Comparison of ENCODE assay signal across 8 cellular contexts in the genomic region with DNA sequence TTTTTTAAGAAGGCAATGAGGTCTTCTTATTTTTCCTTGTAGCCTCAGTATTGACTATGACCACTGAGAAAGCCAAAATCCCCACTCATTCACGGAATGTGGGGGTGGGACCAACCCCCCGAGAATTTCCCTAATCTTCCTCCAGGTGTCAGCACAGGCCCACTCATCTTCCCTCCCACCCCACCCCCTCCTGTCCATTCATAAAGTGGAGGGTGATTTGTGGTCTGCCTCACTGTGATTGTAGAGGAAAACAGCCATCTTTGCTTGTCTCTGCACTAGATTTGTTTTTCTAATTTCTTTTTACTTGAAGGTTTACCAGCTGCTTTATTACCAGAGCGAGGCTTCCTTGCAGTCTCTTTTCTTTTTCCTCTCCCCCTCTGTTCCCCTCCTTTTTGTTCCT.
DNase-seq lines count a peak whose midpoint lies in the region; ATAC-seq, FAIRE-seq and TF ChIP-seq lines count a peak whose summit lies in the region.

No MANE protein-coding gene starts in this region.

- FAIRE-seq in GM19239 (lab: Jason Lieb, UNC) = peak; percentile 87

- H3K9me3 Mint-ChIP-seq in activated CD8-positive, alpha-beta memory T cell treated with anti-CD3 and anti-CD28 coated beads, Interleukin-2, amount 10 ng/mL, durations not matched to agents 7 days and 5 days (ENCODE audit: low read depth) = no peaks in the 10 kb centered on the region

- H3K27me3 Mint-ChIP-seq in activated CD8-positive, alpha-beta memory T cell treated with anti-CD3 and anti-CD28 coated beads, Interleukin-2, amount 10 ng/mL, durations not matched to agents 7 days and 5 days = peaks cover 16% of the 10 kb centered on the region

- H3K4me3 ChIP-seq in foreskin fibroblast (ENCODE audit: low read depth in 1 of 2, low read length in 2 of 2) (no peak overlapping the region), psoas muscle (no peak overlapping the region)

- intact Hi-C loops in psoas muscle (cut with DNase I) = no loop called here

- peak overlapping the region; percentile 70 for H3K4me3 Mint-ChIP-seq in activated CD8-positive, alpha-beta memory T cell treated with anti-CD3 and anti-CD28 coated beads, Interleukin-2, amount 10 ng/mL, durations not matched to agents 7 days and 5 days

- no peaks in the 10 kb centered on the region for H3K27me3 ChIP-seq in psoas muscle (ENCODE audit: insufficient read depth in 3 of 3, low read length in 2 of 3)

- peak; percentile 3 for TF ChIP-seq CTCF in foreskin fibroblast (IDR thresholded peaks at IDR 0.05; ENCODE audit: low read depth, low read length)
- TF ChIP-seq CTCF in psoas muscle (IDR thresholded peaks at IDR 0.05) = peak; percentile 42

- no peaks in the 10 kb centered on the region for H3K4me1 ChIP-seq in psoas muscle

- ATAC-seq in activated CD8-positive, alpha-beta memory T cell treated with anti-CD3 and anti-CD28 coated beads, Interleukin-2, amount 10 ng/mL, durations not matched to agents 7 days and 5 days = peak; percentile 63
- ATAC-seq in psoas muscle (no peak), HG02938 (IDR thresholded peaks at IDR 0.05; ENCODE audit: unreplicated experiment) (no peak)

- no peak overlapping the region for H3K27ac ChIP-seq in psoas muscle

- peak overlapping the region; percentile 90 for H3K27ac Mint-ChIP-seq in activated CD8-positive, alpha-beta memory T cell treated with anti-CD3 and anti-CD28 coated beads, Interleukin-2, amount 10 ng/mL, durations not matched to agents 7 days and 5 days

- DNase-seq in AG20443 (ENCODE audit: low spot score) (peak; percentile 21), GM19239 (ENCODE audit: insufficient read length, low spot score) (peak; percentile 18), NCI-H1417 treated with DMSO at 0.1 percent for 48 hours (lab: John Stamatoyannopoulos, UW) (peak; percentile 11), foreskin fibroblast (no peak), psoas muscle (no peak), superior temporal gyrus (ENCODE audit: extremely low spot score) (no peak)
- DNase-seq in activated CD8-positive, alpha-beta memory T cell treated with anti-CD3 and anti-CD28 coated beads, Interleukin-2, amount 10 ng/mL, durations not matched to agents 7 days and 5 days = peak; percentile 77

- peaks cover 70% of the 10 kb centered on the region for H3K4me1 Mint-ChIP-seq in activated CD8-positive, alpha-beta memory T cell treated with anti-CD3 and anti-CD28 coated beads, Interleukin-2, amount 10 ng/mL, durations not matched to agents 7 days and 5 days

- H3K9me3 ChIP-seq in psoas muscle = no peaks in the 10 kb centered on the region

- H3K36me3 Mint-ChIP-seq in activated CD8-positive, alpha-beta memory T cell treated with anti-CD3 and anti-CD28 coated beads, Interleukin-2, amount 10 ng/mL, durations not matched to agents 7 days and 5 days = peaks cover 3% of the 10 kb centered on the region

- CTCF ChIA-PET in activated CD8-positive, alpha-beta memory T cell treated with anti-CD3 and anti-CD28 coated beads, Interleukin-2, amount 10 ng/mL, durations not matched to agents 7 days and 5 days (lab: Charles Lee) = interaction anchor here (0.6 to 3.2 kb wide), 7 partner anchors 11 to 219 kb away, joined by 3 to 26 read pairs (median 4); no protein-coding TSS in a partner anchor

- H3K36me3 ChIP-seq in psoas muscle (ENCODE audit: insufficient read depth in 1 of 2, low read depth in 1 of 2) = no peaks in the 10 kb centered on the region

- 15 to 34% (median 25%) methylated on average over 3 of the region's 3 CpGs for WGBS in psoas muscle, 3 donors

Comparison
In these comparisons a context has a peak if more than half of its experiments do, and no peak if none do; other contexts are left out.
1. DNase-seq: peak in AG20443 (single experiment), GM19239 (single experiment), NCI-H1417 treated with DMSO at 0.1 percent for 48 hours (single experiment) and activated CD8-positive, alpha-beta memory T cell treated with anti-CD3 and anti-CD28 coated beads, Interleukin-2, amount 10 ng/mL, durations not matched to agents 7 days and 5 days (single experiment); none in foreskin fibroblast (0 of 2), psoas muscle (0 of 2) and superior temporal gyrus (single experiment).